1 cellular context compared by ENCODE assay signal in genomic region chr12:76639646-76640045, GRCh38.
TF ChIP-seq lines count a peak whose summit lies in the region.

No MANE protein-coding gene starts in this region.

TF ChIP-seq in GM23338, 12 proteins besides CTCF, POLR2A, EP300 and RAD21 (continued from another document):
- TF ChIP-seq ZNF462 (CRISPR knock-in tag; IDR thresholded peaks at IDR 0.05) (no peak), EZH2phosphoT487 (IDR thresholded peaks at IDR 0.05; ENCODE audit: unreplicated experiment) (no peak), STAT1 (IDR thresholded peaks at IDR 0.05; ENCODE audit: unreplicated experiment) (no peak), EZH2 (IDR thresholded peaks at IDR 0.05; ENCODE audit: low read depth, unreplicated experiment) (no peak), ZNF114 (CRISPR knock-in tag; IDR thresholded peaks at IDR 0.05) (no peak), ZNF331 (CRISPR knock-in tag; IDR thresholded peaks at IDR 0.05; ENCODE audit: low read depth) (no peak), POLR2AphosphoS5 (IDR thresholded peaks at IDR 0.05; ENCODE audit: low read depth) (no peak), REST (IDR thresholded peaks at IDR 0.05; ENCODE audit: unreplicated experiment) (no peak), NANOG (IDR thresholded peaks at IDR 0.05; ENCODE audit: borderline replicate concordance) (no peak)
